In genomic region chr2:231013820-231014219, GRCh38 we compare ENCODE assay signal across 30 cellular contexts. TPM values are rescaled to one million over a fixed set of nuclear protein-coding genes. Genes with fewer than 3 reads are reported as not detected.
"Had no signal": no experiment of that assay in that cellular context is flagged by ENCODE, and none has a peak within 500 bp of the region (broad histone marks: within the 10 kb centered on the region; RNA-seq: fewer than 3 reads in every experiment).

No MANE protein-coding gene starts in this region.

- H3K27ac Mint-ChIP-seq: memory B cell had no signal

- H3K9me3 Mint-ChIP-seq: memory B cell had no signal

- H3K4me1 Mint-ChIP-seq: memory B cell had no signal

- DNase-seq: colonic mucosa; dermis blood vessel endothelial cell; dorsolateral prefrontal cortex; effector CD4-positive, alpha-beta T cell; effector memory CD4-positive, alpha-beta T cell; erythroblast; esophagus squamous epithelium; foreskin fibroblast; foreskin melanocyte; gastrocnemius medialis; glutamatergic neuron; head of caudate nucleus; heart right ventricle; hippocampal formation; left cardiac atrium; left lung; left ventricle myocardium superior; lower lobe of right lung; mesendoderm; midbrain had no signal

- H3K4me1 ChIP-seq: colonic mucosa, gastrocnemius medialis, heart right ventricle, left lung, lower lobe of right lung had no signal

- H3K9me3 ChIP-seq: colonic mucosa, esophagus squamous epithelium, gastrocnemius medialis, heart right ventricle, left lung, lower lobe of right lung had no signal

- H3K4me3 Mint-ChIP-seq: memory B cell had no signal

- H3K27me3 ChIP-seq: colonic mucosa, dorsolateral prefrontal cortex, gastrocnemius medialis had no signal

- ATAC-seq: esophagus mucosa, gastrocnemius medialis, heart right ventricle, left cardiac atrium, left lung, left ventricle myocardium superior, lower lobe of right lung had no signal

- H3K27ac ChIP-seq: colonic mucosa, epithelial cell of prostate, esophagus squamous epithelium, gastrocnemius medialis, heart right ventricle, left lung, lower lobe of right lung had no signal

- H3K36me3 Mint-ChIP-seq: memory B cell had no signal

- H3K36me3 ChIP-seq: colonic mucosa, esophagus squamous epithelium, gastrocnemius medialis, heart right ventricle, left lung, lower lobe of right lung had no signal

- H3K4me3 ChIP-seq: colonic mucosa, dorsolateral prefrontal cortex, esophagus squamous epithelium, gastrocnemius medialis, heart right ventricle, left lung, lower lobe of right lung had no signal

RNA-seq across cellular contexts. Expression of gene SPATA3, which starts 17.9 kb away (rescaled TPM):
- total RNA-seq: colonic mucosa, dermis blood vessel endothelial cell, endothelial cell of umbilical vein, esophagus mucosa, esophagus squamous epithelium, gastrocnemius medialis, glomerular endothelial cell, heart right ventricle, kidney epithelial cell, left cardiac atrium, left lung, left ventricle myocardium superior, lower lobe of right lung, lung microvascular endothelial cell, mononuclear cell, mucosa of gallbladder had no signal
- polyA plus RNA-seq: endothelial cell of umbilical vein, heart right ventricle, keratinocyte had no signal

RNA-seq across cellular contexts. Expression of gene C2orf72, which starts 23.5 kb away (rescaled TPM):
- total RNA-seq: mononuclear cell had no signal
- polyA plus RNA-seq: heart right ventricle, keratinocyte had no signal
